Comparison of ENCODE assay signal across 1 cellular context in genomic region chr2:132559326-132559725, GRCh38.
TF ChIP-seq lines count a peak whose summit lies in the region.

No MANE protein-coding gene starts in this region.

TF ChIP-seq in H1, 55 proteins besides CTCF, POLR2A, EP300 and RAD21:
- no peak for TF ChIP-seq SIN3A (conservative IDR thresholded peaks at IDR 0.05 in 1 of 2, IDR thresholded peaks at IDR 0.05 in 1 of 2; ENCODE audit: low read depth in 1 of 2, low read length in 2 of 2)
- TF ChIP-seq RNF2 (IDR thresholded peaks at IDR 0.05; ENCODE audit: borderline replicate concordance, low read depth, low read length, missing control alignments, poor library complexity, severe bottlenecking), result no peak
- no peak for TF ChIP-seq E2F6 (IDR thresholded peaks at IDR 0.05)
- TF ChIP-seq MAFK (IDR thresholded peaks at IDR 0.05; ENCODE audit: low read depth, low read length), result no peak
- TF ChIP-seq EGR1 (IDR thresholded peaks at IDR 0.05; ENCODE audit: borderline replicate concordance, low read depth, low read length), result no peak
- no peak for TF ChIP-seq BACH1 (IDR thresholded peaks at IDR 0.05; ENCODE audit: low read length)
- TF ChIP-seq SIX5 (IDR thresholded peaks at IDR 0.05; ENCODE audit: low read depth, low read length), result no peak
- no peak for TF ChIP-seq CEBPB (IDR thresholded peaks at IDR 0.05; ENCODE audit: low read depth, low read length)
- TF ChIP-seq HDAC6 (IDR thresholded peaks at IDR 0.05; ENCODE audit: low read depth, low read length), result no peak
- no peak for TF ChIP-seq GABPA (IDR thresholded peaks at IDR 0.05; ENCODE audit: borderline replicate concordance, insufficient read depth, low read length)
- TF ChIP-seq TAF1 (IDR thresholded peaks at IDR 0.05; ENCODE audit: low read depth, low read length), result no peak
- no peak for TF ChIP-seq NANOG (IDR thresholded peaks at IDR 0.05; ENCODE audit: insufficient read depth, low read depth, low read length, poor library complexity, severe bottlenecking)
- TF ChIP-seq JUN (IDR thresholded peaks at IDR 0.05; ENCODE audit: low read depth, low read length), result no peak
- TF ChIP-seq POLR2AphosphoS5 (IDR thresholded peaks at IDR 0.05; ENCODE audit: low read depth, low read length), result no peak
- TF ChIP-seq TEAD4 (IDR thresholded peaks at IDR 0.05; ENCODE audit: low read depth, low read length), result no peak
- TF ChIP-seq GTF2F1 (IDR thresholded peaks at IDR 0.05; ENCODE audit: borderline replicate concordance, low read depth, low read length), result no peak
- TF ChIP-seq SP2 (IDR thresholded peaks at IDR 0.05; ENCODE audit: low read length), result no peak
TF ChIP-seq in H1: peak in this region for 0.
